Comparison of ENCODE assay signal across 34 cellular contexts in genomic region chr1:161838885-161839284, GRCh38.
"Had no signal": no experiment of that assay in that cellular context is flagged by ENCODE, and none has a peak within 500 bp of the region (broad histone marks: within the 10 kb centered on the region; RNA-seq: fewer than 3 reads in every experiment).

No MANE protein-coding gene starts in this region.

- H3K27ac ChIP-seq: PC-9, RWPE1 had no signal

- H3K4me2 ChIP-seq: PC-9 had no signal

- H3K9me3 Mint-ChIP-seq: activated naive CD8-positive, alpha-beta T cell treated with anti-CD3 and anti-CD28 coated beads, Interleukin-2, amount 50 U/mL, for 24 hours; activated T-cell treated with anti-CD3 and anti-CD28 coated beads, Interleukin-2, amount 50 U/mL, for 24 hours; activated T-helper 2 cell treated with anti-CD3 and anti-CD28 coated beads, Interferon-gamma antibody, Interleukin-2, Interleukin-4, amounts not matched to agents 10 μg/mL and 5 μg/mL and 100 μg/mL, durations not matched to agents 14 hours and 24 hours and 36 hours; T-cell had no signal

- H2AFZ ChIP-seq: PC-9 had no signal

- H3K4me1 Mint-ChIP-seq: brain had no signal

- H3K4me3 Mint-ChIP-seq: activated CD4-positive, alpha-beta T cell treated with anti-CD3 and anti-CD28 coated beads for 36 hours; activated CD4-positive, alpha-beta T cell treated with anti-CD3 and anti-CD28 coated beads, Interleukin-2, amount 10 ng/mL, durations not matched to agents 7 days and 5 days; activated CD8-positive, alpha-beta T cell treated with anti-CD3 and anti-CD28 coated beads, Interleukin-2, amount 10 ng/mL, durations not matched to agents 7 days and 5 days; activated naive CD8-positive, alpha-beta T cell; activated naive CD8-positive, alpha-beta T cell treated with anti-CD3 and anti-CD28 coated beads, Interleukin-2, amount 50 U/mL, for 24 hours; activated T-cell treated with anti-CD3 and anti-CD28 coated beads, Interleukin-2, amount 50 U/mL, for 24 hours; brain; T-cell had no signal

- ATAC-seq: activated CD4-positive, alpha-beta T cell treated with anti-CD3 and anti-CD28 coated beads for 36 hours; activated CD8-positive, alpha-beta T cell treated with anti-CD3 and anti-CD28 coated beads, Interleukin-2, amount 10 ng/mL, durations not matched to agents 7 days and 5 days; activated naive CD8-positive, alpha-beta T cell treated with anti-CD3 and anti-CD28 coated beads, Interleukin-2, amount 50 U/mL, for 24 hours; SK-N-SH treated with all-trans-retinoic acid at 6 μM for 48 hours; T-cell had no signal

- H3K27me3 Mint-ChIP-seq: activated CD4-positive, alpha-beta T cell treated with anti-CD3 and anti-CD28 coated beads for 36 hours; activated CD4-positive, alpha-beta T cell treated with anti-CD3 and anti-CD28 coated beads, Interleukin-2, amount 10 ng/mL, durations not matched to agents 7 days and 5 days; activated naive CD8-positive, alpha-beta T cell; activated naive CD8-positive, alpha-beta T cell treated with anti-CD3 and anti-CD28 coated beads, Interleukin-2, amount 50 U/mL, for 24 hours; activated T-cell treated with anti-CD3 and anti-CD28 coated beads, Interleukin-2, amount 50 U/mL, for 24 hours; brain; T-cell had no signal

- FAIRE-seq: bronchial epithelial cell, RCC 7860 had no signal

- H3K27ac Mint-ChIP-seq: activated CD4-positive, alpha-beta T cell treated with anti-CD3 and anti-CD28 coated beads for 36 hours; activated CD4-positive, alpha-beta T cell treated with anti-CD3 and anti-CD28 coated beads, Interleukin-2, amount 10 ng/mL, durations not matched to agents 7 days and 5 days; activated CD8-positive, alpha-beta T cell treated with anti-CD3 and anti-CD28 coated beads, Interleukin-2, amount 10 ng/mL, durations not matched to agents 7 days and 5 days; activated naive CD8-positive, alpha-beta T cell; activated naive CD8-positive, alpha-beta T cell treated with anti-CD3 and anti-CD28 coated beads, Interleukin-2, amount 50 U/mL, for 24 hours; activated T-cell treated with anti-CD3 and anti-CD28 coated beads, Interleukin-2, amount 50 U/mL, for 24 hours; activated T-helper 2 cell treated with anti-CD3 and anti-CD28 coated beads, Interferon-gamma antibody, Interleukin-2, Interleukin-4, amounts not matched to agents 10 μg/mL and 5 μg/mL and 100 μg/mL, durations not matched to agents 14 hours and 24 hours and 36 hours had no signal

- DNase-seq: activated CD4-positive, alpha-beta T cell treated with anti-CD3 and anti-CD28 coated beads for 36 hours; activated CD4-positive, alpha-beta T cell treated with anti-CD3 and anti-CD28 coated beads, Interleukin-2, amount 10 ng/mL, durations not matched to agents 7 days and 5 days; activated CD4-positive, alpha-beta T cell treated with anti-CD3 and anti-CD28 coated beads, Interleukin-2, amount 50 U/mL, for 48 hours; activated CD8-positive, alpha-beta T cell treated with anti-CD3 and anti-CD28 coated beads, Interleukin-2, amount 10 ng/mL, durations not matched to agents 7 days and 5 days; activated gamma-delta T cell; activated naive CD4-positive, alpha-beta T cell treated with Interleukin-2 at 50 U/mL for 16 hours; activated naive CD8-positive, alpha-beta T cell treated with anti-CD3 and anti-CD28 coated beads, Interleukin-2, amount 50 U/mL, for 24 hours; activated T-cell treated with anti-CD3 and anti-CD28 coated beads, Interleukin-2, amount 50 U/mL, for 24 hours; central memory CD4-positive, alpha-beta T cell; KG1; MM.1S; NCI-H1092 treated with DMSO at 0.1 percent for 48 hours; NCI-H1417; NCI-H146; NCI-H187; NCI-H2029 treated with DMSO at 0.1 percent for 48 hours; NCI-H2107; NCI-H2171; NCI-H510A; NCI-H526; NCI-H748 treated with DMSO at 0.1 percent for 48 hours; NK-92 treated with Interleukin-12 subunit alpha and Interleukin-12 subunit beta, amount 100 ng/mL, for 24 hours; PC-9; SIG-M5; T-cell; T-helper 2 cell; T1000 had no signal

- H3K4me3 ChIP-seq: PC-9 had no signal
